Comparison of ENCODE assay signal across 9 cellular contexts in genomic region chr9:112029921-112030444, GRCh38.
DNase-seq lines count a peak whose midpoint lies in the region; ATAC-seq and TF ChIP-seq lines count a peak whose summit lies in the region.
"Had no signal": no experiment of that assay in that cellular context is flagged by ENCODE, and none has a peak within 500 bp of the region (broad histone marks: within the 10 kb centered on the region; RNA-seq: fewer than 3 reads in every experiment).

No MANE protein-coding gene starts in this region.

- H3K36me3 Mint-ChIP-seq in endodermal cell (ENCODE audit: low read depth) (no peaks in the 10 kb centered on the region), naive B cell (no peaks in the 10 kb centered on the region)

- H3K27ac Mint-ChIP-seq in endodermal cell (peak overlapping the region; percentile 7), naive B cell (peak overlapping the region; percentile 78 to 92 (median 87))

- H3K4me1 Mint-ChIP-seq in endodermal cell = peaks cover 25% of the 10 kb centered on the region
- H3K4me1 Mint-ChIP-seq in naive B cell = peaks cover 50 to 78% (median 60%) of the 10 kb centered on the region in 3 donors

- H3K9ac ChIP-seq in ES-I3 (ENCODE audit: low read depth, low read length) = 0 out of 2 replicates have a peak overlapping the region, but pooled peaks have one; percentile 28
- no peak overlapping the region for H3K9ac ChIP-seq in endodermal cell (ENCODE audit: extremely low read depth, low read length, poor library complexity, severe bottlenecking)

- no peak overlapping the region for H3K27ac ChIP-seq in endodermal cell (ENCODE audit: low read depth, low read length)
- H3K27ac ChIP-seq in right cardiac atrium (ENCODE audit: low read length) = no peak overlapping the region
- H3K27ac ChIP-seq: thoracic aorta had no signal

- no peaks in the 10 kb centered on the region for H3K27me3 ChIP-seq in MG63
- no peaks in the 10 kb centered on the region for H3K27me3 ChIP-seq in endodermal cell (ENCODE audit: control insufficient read depth, insufficient read depth, low read length, poor library complexity, severe bottlenecking)
- no peaks in the 10 kb centered on the region for H3K27me3 ChIP-seq in right cardiac atrium (ENCODE audit: control insufficient read depth, insufficient read depth)

- H3K4me3 ChIP-seq in MG63 (no peak overlapping the region), endodermal cell (ENCODE audit: low read length) (no peak overlapping the region), right cardiac atrium (ENCODE audit: low read length) (no peak overlapping the region)
- H3K4me3 ChIP-seq: thoracic aorta had no signal

- TF ChIP-seq CTCF in endodermal cell (conservative IDR thresholded peaks at IDR 0.05) = no peak

- ATAC-seq in naive B cell (ENCODE audit: low read depth in 2 of 2) (peak; percentile 39 to 51), HG03378 (IDR thresholded peaks at IDR 0.05; ENCODE audit: unreplicated experiment) (no peak), right cardiac atrium (no peak)

- H3K4me3 Mint-ChIP-seq in endodermal cell = no peak overlapping the region
- H3K4me3 Mint-ChIP-seq in naive B cell = peak overlapping the region; percentile 5 to 92 (median 71)

- no peaks in the 10 kb centered on the region for H3K36me3 ChIP-seq in ES-I3 (ENCODE audit: insufficient read depth, low read length)
- no peaks in the 10 kb centered on the region for H3K36me3 ChIP-seq in MG63
- no peaks in the 10 kb centered on the region for H3K36me3 ChIP-seq in endodermal cell (ENCODE audit: control insufficient read depth, insufficient read depth, low read length)
- H3K36me3 ChIP-seq: thoracic aorta had no signal

- WGBS in endodermal cell (ENCODE audit: insufficient coverage in 1 of 2, insufficient read length in 1 of 2), 2 experiments = 82 to 88% methylated on average over 1 to 2 of the region's 3 CpGs
- WGBS in right cardiac atrium = 57% methylated on average over 3 of the region's 3 CpGs

- H3K4me1 ChIP-seq in ES-I3 (ENCODE audit: insufficient read depth, low read length) (peaks cover 11% of the 10 kb centered on the region), endodermal cell (ENCODE audit: control insufficient read depth, insufficient read depth, low read length) (no peaks in the 10 kb centered on the region), right cardiac atrium (ENCODE audit: control insufficient read depth, insufficient read depth, low read length) (no peaks in the 10 kb centered on the region)

- H3K27me3 Mint-ChIP-seq in endodermal cell (ENCODE audit: insufficient read depth) (no peaks in the 10 kb centered on the region), naive B cell (no peaks in the 10 kb centered on the region)

- peaks cover 1% of the 10 kb centered on the region for H3K9me3 Mint-ChIP-seq in endodermal cell
- H3K9me3 Mint-ChIP-seq in naive B cell = peaks cover 0 to 8% (median 0%) of the 10 kb centered on the region in 7 donors

- DNase-seq in MG63 (peak; percentile 30), endodermal cell (peak; percentile 50), naive B cell (no peak), putamen (ENCODE audit: low spot score) (no peak), right cardiac atrium (no peak), HK-2 (ENCODE audit: unreplicated experiment) (no peak)

- H3K9me3 ChIP-seq in ES-I3 (ENCODE audit: control insufficient read depth, insufficient read depth, low read length) (no peaks in the 10 kb centered on the region), MG63 (0 out of 2 replicates have a peak, but pooled peaks cover 3% of the 10 kb centered on the region), endodermal cell (ENCODE audit: control insufficient read depth, low read length) (no peaks in the 10 kb centered on the region), right cardiac atrium (ENCODE audit: control insufficient read depth, low read length) (no peaks in the 10 kb centered on the region)
- H3K9me3 ChIP-seq: thoracic aorta had no signal

- intact Hi-C loops in right cardiac atrium (cut with DNase I) = no loop called here

Comparison
In these comparisons a context has a peak if more than half of its experiments do, and no peak if none do; other contexts are left out.
1. DNase-seq: peak in MG63 (single experiment) and endodermal cell (single experiment); none in naive B cell (single experiment), putamen (single experiment), right cardiac atrium (0 of 3) and HK-2 (single experiment).
2. ATAC-seq: peak in naive B cell (2 of 2); none in HG03378 (single experiment) and right cardiac atrium (0 of 2).